19 cellular contexts compared by ENCODE assay signal in genomic region chr19:18781885-18782527, GRCh38. TPM values are rescaled to one million over a fixed set of nuclear protein-coding genes. Genes with fewer than 3 reads are reported as not detected.
"Had no signal": no experiment of that assay in that cellular context is flagged by ENCODE, and none has a peak within 500 bp of the region (broad histone marks: within the 10 kb centered on the region; RNA-seq: fewer than 3 reads in every experiment).

No MANE protein-coding gene starts in this region.

- H3K4me3 Mint-ChIP-seq: activated CD4-positive, alpha-beta T cell treated with anti-CD3 and anti-CD28 coated beads, Interleukin-2, amount 10 ng/mL, durations not matched to agents 7 days and 5 days; activated naive CD8-positive, alpha-beta T cell treated with anti-CD3 and anti-CD28 coated beads for 36 hours; brain; central memory CD8-positive, alpha-beta T cell; nephron progenitor cell; stimulated activated naive CD8-positive, alpha-beta T cell treated with anti-CD3 and anti-CD28 coated beads, Interleukin-15, Interleukin-2, amounts not matched to agents 100 ng/mL and 50 ng/mL, for 24 hours; type B pancreatic cell had no signal

- H3K27ac ChIP-seq: psoas muscle, suprapubic skin had no signal

- H3K4me3 ChIP-seq: psoas muscle, suprapubic skin had no signal

- H3K4me1 ChIP-seq: psoas muscle had no signal

- ATAC-seq: left ventricle myocardium superior, psoas muscle, sciatic nerve had no signal

- H3K9me3 Mint-ChIP-seq: activated CD4-positive, alpha-beta T cell treated with anti-CD3 and anti-CD28 coated beads, Interleukin-2, amount 10 ng/mL, durations not matched to agents 7 days and 5 days; activated naive CD8-positive, alpha-beta T cell treated with anti-CD3 and anti-CD28 coated beads for 36 hours; central memory CD8-positive, alpha-beta T cell; stimulated activated naive CD8-positive, alpha-beta T cell treated with anti-CD3 and anti-CD28 coated beads, Interleukin-15, Interleukin-2, amounts not matched to agents 100 ng/mL and 50 ng/mL, for 24 hours; type B pancreatic cell had no signal

- H3K36me3 Mint-ChIP-seq: activated naive CD8-positive, alpha-beta T cell treated with anti-CD3 and anti-CD28 coated beads for 36 hours; type B pancreatic cell had no signal

- H3K27ac Mint-ChIP-seq: activated CD4-positive, alpha-beta T cell treated with anti-CD3 and anti-CD28 coated beads, Interleukin-2, amount 10 ng/mL, durations not matched to agents 7 days and 5 days; activated naive CD8-positive, alpha-beta T cell treated with anti-CD3 and anti-CD28 coated beads for 36 hours; brain; nephron progenitor cell; stimulated activated naive CD8-positive, alpha-beta T cell treated with anti-CD3 and anti-CD28 coated beads, Interleukin-15, Interleukin-2, amounts not matched to agents 100 ng/mL and 50 ng/mL, for 24 hours; type B pancreatic cell had no signal

- H3K9me3 ChIP-seq: psoas muscle, suprapubic skin had no signal

- DNase-seq: activated CD4-positive, alpha-beta T cell treated with anti-CD3 and anti-CD28 coated beads, Interleukin-2, amount 10 ng/mL, durations not matched to agents 7 days and 5 days; activated CD8-positive, alpha-beta memory T cell treated with anti-CD3 and anti-CD28 coated beads for 24 hours; activated gamma-delta T cell treated with Interleukin-2 at 50 U/mL for 16 hours; activated naive CD8-positive, alpha-beta T cell treated with anti-CD3 and anti-CD28 coated beads for 36 hours; amygdala; effector CD8-positive, alpha-beta T cell; foreskin fibroblast; hypothalamus; kidney; left ventricle myocardium superior; nephron progenitor cell; psoas muscle had no signal

RNA-seq across cellular contexts. Expression of gene COMP, which starts 9.1 kb away (rescaled TPM):
- total RNA-seq: activated CD4-positive, alpha-beta T cell treated with anti-CD3 and anti-CD28 coated beads, Interleukin-2, amount 10 ng/mL, durations not matched to agents 7 days and 5 days; activated naive CD8-positive, alpha-beta T cell treated with anti-CD3 and anti-CD28 coated beads for 36 hours; endothelial cell of umbilical vein; left ventricle myocardium superior had no signal
- polyA plus RNA-seq: endothelial cell of umbilical vein had no signal
